9 cellular contexts compared by ENCODE assay signal in the genomic region with DNA sequence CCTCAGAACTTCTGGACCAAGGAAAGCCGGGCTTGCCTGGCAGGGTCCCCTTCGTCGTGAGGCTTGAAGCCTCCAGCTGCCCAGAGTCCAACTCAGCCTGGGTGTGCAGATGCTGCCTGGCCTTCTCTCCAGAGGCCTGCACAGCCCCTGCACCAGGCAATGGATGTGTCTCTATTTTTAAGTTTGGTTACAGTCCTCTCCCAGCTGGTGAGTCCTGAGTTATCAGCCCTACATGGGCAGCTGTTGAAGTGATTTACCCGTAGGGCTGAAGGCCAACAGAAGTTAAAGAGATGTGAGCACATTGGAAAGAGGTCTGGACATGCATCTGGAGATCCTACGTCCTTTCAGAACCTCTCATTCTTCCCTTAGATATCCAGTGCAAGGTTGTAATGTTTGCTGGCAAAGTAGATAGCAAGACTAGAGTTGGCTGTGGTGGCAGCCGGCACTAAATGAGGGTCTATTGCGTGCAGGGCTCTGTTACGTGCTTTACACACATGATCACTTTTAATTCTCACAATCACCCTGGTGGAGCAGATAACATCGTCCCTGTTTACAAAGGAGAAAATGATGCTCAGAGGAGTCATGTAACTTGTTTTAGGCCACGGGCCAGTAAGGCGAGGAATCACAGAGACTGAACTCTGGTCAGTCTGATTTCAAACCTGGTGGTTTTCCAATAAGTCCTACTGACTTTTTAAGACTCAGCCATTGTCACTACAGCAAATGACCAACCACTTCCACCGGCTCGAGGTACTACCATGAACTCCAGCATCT. TPM values are rescaled to one million over a fixed set of nuclear protein-coding genes. Genes with fewer than 3 reads are reported as not detected.
DNase-seq lines count a peak whose midpoint lies in the region; TF ChIP-seq lines count a peak whose summit lies in the region.
"Had no signal": no experiment of that assay in that cellular context is flagged by ENCODE, and none has a peak within 500 bp of the region (broad histone marks: within the 10 kb centered on the region; RNA-seq: fewer than 3 reads in every experiment).

No MANE protein-coding gene starts in this region.

- H3K4me1 Mint-ChIP-seq in endodermal cell (peaks cover 39% of the 10 kb centered on the region), type B pancreatic cell (ENCODE audit: unreplicated experiment) (peaks cover 27% of the 10 kb centered on the region)

- H3K4me3 ChIP-seq in endodermal cell (ENCODE audit: low read length) (no peak overlapping the region), mesodermal cell (ENCODE audit: extremely low read depth, insufficient read depth, low read length, poor library complexity, severe bottlenecking) (no peak overlapping the region)

- H3K4me3 Mint-ChIP-seq in endodermal cell (no peak overlapping the region), type B pancreatic cell (no peak overlapping the region)

- H3K36me3 Mint-ChIP-seq in endodermal cell (ENCODE audit: low read depth), result peaks cover 21% of the 10 kb centered on the region
- peaks cover 9% of the 10 kb centered on the region for H3K36me3 Mint-ChIP-seq in type B pancreatic cell

- TF ChIP-seq CTCF in endodermal cell (conservative IDR thresholded peaks at IDR 0.05) (no peak), type B pancreatic cell (conservative IDR thresholded peaks at IDR 0.05) (no peak)

- WGBS in endodermal cell (ENCODE audit: insufficient coverage in 1 of 2, insufficient read length in 1 of 2), 2 experiments, result 85 to 95% methylated on average over 3 to 13 of the region's 13 CpGs
- 92 to 93% methylated on average over 8 to 9 of the region's 13 CpGs for WGBS in mesodermal cell (ENCODE audit: insufficient coverage in 2 of 2), 2 experiments

- H3K27ac ChIP-seq in endodermal cell (ENCODE audit: low read depth, low read length) (no peak overlapping the region), mesodermal cell (ENCODE audit: low read depth, low read length, severe bottlenecking) (peak overlapping the region; percentile 80)

- DNase-seq in NCI-H2029 (lab: John Stamatoyannopoulos, UW) (peak; percentile 67), NCI-H2029 treated with DMSO at 0.1 percent for 48 hours (lab: John Stamatoyannopoulos, UW) (no peak), endodermal cell (no peak), type B pancreatic cell (ENCODE audit: extremely low spot score, unreplicated experiment) (no peak), amygdala (lab: John Stamatoyannopoulos, UW) (no peak), SIG-M5 (lab: John Stamatoyannopoulos, UW) (no peak), NCI-H524 (lab: John Stamatoyannopoulos, UW) (no peak)

- H3K9me3 Mint-ChIP-seq in endodermal cell, result no peaks in the 10 kb centered on the region
- H3K9me3 Mint-ChIP-seq in type B pancreatic cell, result no peaks in the 10 kb centered on the region

- no peaks in the 10 kb centered on the region for H3K9me3 ChIP-seq in endodermal cell (ENCODE audit: control insufficient read depth, low read length)
- H3K9me3 ChIP-seq in mesodermal cell (ENCODE audit: control insufficient read depth, low read length), result no peaks in the 10 kb centered on the region

- H3K27me3 ChIP-seq in endodermal cell (ENCODE audit: control insufficient read depth, insufficient read depth, low read length, poor library complexity, severe bottlenecking), result no peaks in the 10 kb centered on the region

- peaks cover 31% of the 10 kb centered on the region for H3K36me3 ChIP-seq in endodermal cell (ENCODE audit: control insufficient read depth, insufficient read depth, low read length)
- H3K36me3 ChIP-seq in mesodermal cell (ENCODE audit: control insufficient read depth, insufficient read depth, low read length), result peaks cover 31% of the 10 kb centered on the region

- H3K27me3 Mint-ChIP-seq in endodermal cell (ENCODE audit: insufficient read depth) (no peaks in the 10 kb centered on the region), type B pancreatic cell (no peaks in the 10 kb centered on the region)

- no peak overlapping the region for H3K9ac ChIP-seq in endodermal cell (ENCODE audit: extremely low read depth, low read length, poor library complexity, severe bottlenecking)

- H3K27ac Mint-ChIP-seq in endodermal cell (peak overlapping the region; percentile 1), type B pancreatic cell (peak overlapping the region; percentile 27)

- H3K4me1 ChIP-seq in endodermal cell (ENCODE audit: control insufficient read depth, insufficient read depth, low read length), result peaks cover 22% of the 10 kb centered on the region
- peaks cover 39% of the 10 kb centered on the region for H3K4me1 ChIP-seq in mesodermal cell (ENCODE audit: control insufficient read depth, insufficient read depth, low read length, poor library complexity, severe bottlenecking)

RNA-seq across cellular contexts. Expression of a gene that starts 9.9 kb away (rescaled TPM):
- 10 to 100 TPM; 11.3 to 11.8 TPM for total RNA-seq in endodermal cell
- polyA plus RNA-seq in endodermal cell (2013, experiment 1 of 2), result 7.5 TPM
- polyA plus RNA-seq in endodermal cell (2013, experiment 2 of 2), result 6.5 TPM
- 6.5 TPM for polyA plus RNA-seq in mesodermal cell (2013, experiment 1 of 2)
- 6.3 TPM for polyA plus RNA-seq in mesodermal cell (2013, experiment 2 of 2)
- total RNA-seq in type B pancreatic cell (ENCODE audit: low replicate concordance), result 15.2 and 27.5 TPM in 2 replicates

RNA-seq across cellular contexts. Expression of a gene that starts 41.6 kb away (rescaled TPM):
- total RNA-seq in endodermal cell (not detected), type B pancreatic cell (ENCODE audit: low replicate concordance) (3.6 and 13.9 TPM in 2 replicates)
- polyA plus RNA-seq in endodermal cell (2013, experiment 1 of 2), result not detected
- not detected for polyA plus RNA-seq in endodermal cell (2013, experiment 2 of 2)
- polyA plus RNA-seq in mesodermal cell (2013, experiment 1 of 2), result not detected
- not detected for polyA plus RNA-seq in mesodermal cell (2013, experiment 2 of 2)
- total RNA-seq: A172 had no signal

RNA-seq across cellular contexts. Expression of a gene that starts 42.5 kb away (rescaled TPM):
- total RNA-seq in endodermal cell (not detected), type B pancreatic cell (ENCODE audit: low replicate concordance) (not detected in 2 replicates)
- polyA plus RNA-seq in endodermal cell (2013, experiment 1 of 2), result not detected
- not detected for polyA plus RNA-seq in endodermal cell (2013, experiment 2 of 2)
- not detected for polyA plus RNA-seq in mesodermal cell (2013, experiment 1 of 2)
- not detected for polyA plus RNA-seq in mesodermal cell (2013, experiment 2 of 2)
- total RNA-seq: A172 had no signal
